ENCODE assay signal across 1 cellular context in the genomic region with DNA sequence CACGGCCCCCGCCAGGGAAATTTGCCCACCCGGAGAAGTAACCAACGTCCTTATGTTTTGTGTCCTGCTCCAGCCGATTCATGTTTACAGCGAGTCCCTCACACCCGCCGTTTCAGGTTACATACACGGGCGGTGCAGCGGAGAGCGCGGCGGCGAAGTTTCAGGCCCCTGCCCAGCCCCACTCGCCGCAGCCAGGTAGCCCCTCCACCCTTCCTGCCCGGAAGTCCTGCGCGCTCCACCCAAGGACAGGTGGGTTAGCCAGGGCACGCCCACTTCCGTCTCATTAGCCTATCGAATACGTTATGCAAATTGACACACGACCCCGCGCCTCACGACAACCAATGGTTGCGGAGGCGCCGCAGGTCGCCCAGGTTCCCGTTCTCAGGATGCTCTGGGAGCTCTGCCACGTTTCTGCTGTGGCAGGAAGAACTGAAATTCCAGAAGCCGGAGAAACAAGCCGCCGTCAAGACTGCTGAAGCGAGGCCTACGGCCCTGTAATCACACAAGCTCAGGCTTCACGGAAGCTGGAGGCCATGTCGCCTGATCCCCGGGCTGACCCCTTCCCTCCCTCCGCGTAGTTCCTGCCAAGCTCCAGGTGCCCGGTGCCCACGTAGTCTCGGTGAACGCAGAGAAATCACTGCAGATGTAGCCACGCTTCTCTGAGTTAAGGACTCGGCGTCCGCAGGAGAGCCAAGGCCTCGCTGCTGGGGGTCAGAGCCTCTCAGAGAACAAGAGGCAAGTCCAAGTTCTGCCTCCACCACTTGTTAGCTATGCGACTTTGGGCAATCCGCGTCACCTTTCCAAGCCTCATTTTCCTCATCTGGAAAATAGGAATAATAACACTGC.
TF ChIP-seq lines count a peak whose summit lies in the region.

No MANE protein-coding gene starts in this region.

TF ChIP-seq in GM23338, 12 proteins besides CTCF, POLR2A, EP300 and RAD21 (continued from another document):
- TF ChIP-seq, protein P1, sequence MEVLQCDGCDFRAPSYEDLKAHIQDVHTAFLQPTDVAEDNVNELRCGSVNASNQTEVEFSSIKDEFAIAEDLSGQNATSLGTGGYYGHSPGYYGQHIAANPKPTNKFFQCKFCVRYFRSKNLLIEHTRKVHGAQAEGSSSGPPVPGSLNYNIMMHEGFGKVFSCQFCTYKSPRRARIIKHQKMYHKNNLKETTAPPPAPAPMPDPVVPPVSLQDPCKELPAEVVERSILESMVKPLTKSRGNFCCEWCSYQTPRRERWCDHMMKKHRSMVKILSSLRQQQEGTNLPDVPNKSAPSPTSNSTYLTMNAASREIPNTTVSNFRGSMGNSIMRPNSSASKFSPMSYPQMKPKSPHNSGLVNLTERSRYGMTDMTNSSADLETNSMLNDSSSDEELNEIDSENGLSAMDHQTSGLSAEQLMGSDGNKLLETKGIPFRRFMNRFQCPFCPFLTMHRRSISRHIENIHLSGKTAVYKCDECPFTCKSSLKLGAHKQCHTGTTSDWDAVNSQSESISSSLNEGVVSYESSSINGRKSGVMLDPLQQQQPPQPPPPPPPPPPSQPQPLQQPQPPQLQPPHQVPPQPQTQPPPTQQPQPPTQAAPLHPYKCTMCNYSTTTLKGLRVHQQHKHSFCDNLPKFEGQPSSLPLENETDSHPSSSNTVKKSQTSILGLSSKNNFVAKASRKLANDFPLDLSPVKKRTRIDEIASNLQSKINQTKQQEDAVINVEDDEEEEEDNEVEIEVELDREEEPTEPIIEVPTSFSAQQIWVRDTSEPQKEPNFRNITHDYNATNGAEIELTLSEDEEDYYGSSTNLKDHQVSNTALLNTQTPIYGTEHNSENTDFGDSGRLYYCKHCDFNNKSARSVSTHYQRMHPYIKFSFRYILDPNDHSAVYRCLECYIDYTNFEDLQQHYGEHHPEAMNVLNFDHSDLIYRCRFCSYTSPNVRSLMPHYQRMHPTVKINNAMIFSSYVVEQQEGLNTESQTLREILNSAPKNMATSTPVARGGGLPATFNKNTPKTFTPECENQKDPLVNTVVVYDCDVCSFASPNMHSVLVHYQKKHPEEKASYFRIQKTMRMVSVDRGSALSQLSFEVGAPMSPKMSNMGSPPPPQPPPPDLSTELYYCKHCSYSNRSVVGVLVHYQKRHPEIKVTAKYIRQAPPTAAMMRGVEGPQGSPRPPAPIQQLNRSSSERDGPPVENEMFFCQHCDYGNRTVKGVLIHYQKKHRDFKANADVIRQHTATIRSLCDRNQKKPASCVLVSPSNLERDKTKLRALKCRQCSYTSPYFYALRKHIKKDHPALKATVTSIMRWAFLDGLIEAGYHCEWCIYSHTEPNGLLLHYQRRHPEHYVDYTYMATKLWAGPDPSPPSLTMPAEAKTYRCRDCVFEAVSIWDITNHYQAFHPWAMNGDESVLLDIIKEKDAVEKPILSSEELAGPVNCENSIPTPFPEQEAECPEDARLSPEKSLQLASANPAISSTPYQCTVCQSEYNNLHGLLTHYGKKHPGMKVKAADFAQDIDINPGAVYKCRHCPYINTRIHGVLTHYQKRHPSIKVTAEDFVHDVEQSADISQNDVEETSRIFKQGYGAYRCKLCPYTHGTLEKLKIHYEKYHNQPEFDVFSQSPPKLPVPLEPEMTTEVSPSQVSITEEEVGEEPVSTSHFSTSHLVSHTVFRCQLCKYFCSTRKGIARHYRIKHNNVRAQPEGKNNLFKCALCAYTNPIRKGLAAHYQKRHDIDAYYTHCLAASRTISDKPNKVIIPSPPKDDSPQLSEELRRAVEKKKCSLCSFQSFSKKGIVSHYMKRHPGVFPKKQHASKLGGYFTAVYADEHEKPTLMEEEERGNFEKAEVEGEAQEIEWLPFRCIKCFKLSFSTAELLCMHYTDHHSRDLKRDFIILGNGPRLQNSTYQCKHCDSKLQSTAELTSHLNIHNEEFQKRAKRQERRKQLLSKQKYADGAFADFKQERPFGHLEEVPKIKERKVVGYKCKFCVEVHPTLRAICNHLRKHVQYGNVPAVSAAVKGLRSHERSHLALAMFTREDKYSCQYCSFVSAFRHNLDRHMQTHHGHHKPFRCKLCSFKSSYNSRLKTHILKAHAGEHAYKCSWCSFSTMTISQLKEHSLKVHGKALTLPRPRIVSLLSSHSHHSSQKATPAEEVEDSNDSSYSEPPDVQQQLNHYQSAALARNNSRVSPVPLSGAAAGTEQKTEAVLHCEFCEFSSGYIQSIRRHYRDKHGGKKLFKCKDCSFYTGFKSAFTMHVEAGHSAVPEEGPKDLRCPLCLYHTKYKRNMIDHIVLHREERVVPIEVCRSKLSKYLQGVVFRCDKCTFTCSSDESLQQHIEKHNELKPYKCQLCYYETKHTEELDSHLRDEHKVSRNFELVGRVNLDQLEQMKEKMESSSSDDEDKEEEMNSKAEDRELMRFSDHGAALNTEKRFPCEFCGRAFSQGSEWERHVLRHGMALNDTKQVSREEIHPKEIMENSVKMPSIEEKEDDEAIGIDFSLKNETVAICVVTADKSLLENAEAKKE (CRISPR knock-in tag; IDR thresholded peaks at IDR 0.05), result no peak
